Comparison of ENCODE assay signal across 17 cellular contexts in the genomic region with DNA sequence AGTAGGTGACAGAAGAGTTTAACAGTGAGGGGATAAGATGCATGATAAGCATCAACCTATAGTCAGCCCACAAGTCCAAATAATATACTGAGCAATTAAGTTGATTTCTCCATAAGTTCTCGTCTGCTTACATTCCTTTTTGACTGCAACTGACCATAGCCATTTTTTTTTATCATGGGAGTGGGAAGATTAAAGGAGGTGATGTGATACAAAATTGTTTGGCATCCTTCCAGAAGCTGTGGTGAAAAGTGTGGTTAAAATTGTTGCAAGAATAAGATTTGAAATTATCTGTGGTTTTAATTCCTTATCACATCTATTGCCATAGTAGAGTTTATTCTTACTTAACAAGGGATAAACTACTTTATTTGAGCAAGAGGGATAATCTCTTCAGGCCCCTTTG. TPM values are rescaled to one million over a fixed set of nuclear protein-coding genes. Genes with fewer than 3 reads are reported as not detected.
A peak's percentile ranks its signal among the peaks of the same experiment; 100 is the strongest.
DNase-seq lines count a peak whose midpoint lies in the region; ATAC-seq and TF ChIP-seq lines count a peak whose summit lies in the region.
"Had no signal": no experiment of that assay in that cellular context is flagged by ENCODE, and none has a peak within 500 bp of the region (broad histone marks: within the 10 kb centered on the region; RNA-seq: fewer than 3 reads in every experiment).

No MANE protein-coding gene starts in this region.

- DNase-seq in EH (ENCODE audit: low read depth) (peak; percentile 16), brain microvascular endothelial cell (peak; percentile 57), progenitor cell of endocrine pancreas (ENCODE audit: low spot score, unreplicated experiment) (no peak)
- peak; percentile 14 for DNase-seq in Jurkat, Clone E6-1 (ENCODE audit: low read depth, low spot score)
- DNase-seq in activated naive CD4-positive, alpha-beta T cell (lab: John Stamatoyannopoulos, UW), result no peak
- DNase-seq: activated CD4-positive, alpha-beta T cell treated with anti-CD3 and anti-CD28 coated beads for 4 hours; activated naive CD4-positive, alpha-beta T cell treated with anti-CD3 and anti-CD28 coated beads, Interleukin-2, amount 50 U/mL, for 16 hours; effector CD8-positive, alpha-beta T cell; foreskin keratinocyte; left ventricle myocardium superior; NCI-H1105; SHP77 treated with DMSO at 0.1 percent for 48 hours; stimulated activated CD4-positive, alpha-beta T cell treated with anti-CD3 and anti-CD28 coated beads, Interleukin-15, amount 100 ng/mL, for 24 hours; substantia nigra had no signal

- H3K27me3 Mint-ChIP-seq in progenitor cell of endocrine pancreas, result no peaks in the 10 kb centered on the region
- no peaks in the 10 kb centered on the region for H3K27me3 Mint-ChIP-seq in stimulated activated memory B cell treated with anti-CD40 and anti-IgM and Interleukin-4, amounts not matched to agents 10 μg/mL and 1 μg/mL and 100 μg/mL, for 72 hours

- peaks cover 3% of the 10 kb centered on the region for H3K36me3 Mint-ChIP-seq in progenitor cell of endocrine pancreas (ENCODE audit: insufficient read depth)
- H3K36me3 Mint-ChIP-seq in stimulated activated memory B cell treated with anti-CD40 and anti-IgM and Interleukin-4, amounts not matched to agents 10 μg/mL and 1 μg/mL and 100 μg/mL, for 72 hours, result peaks cover 12% of the 10 kb centered on the region

- H3K4me3 Mint-ChIP-seq in progenitor cell of endocrine pancreas (ENCODE audit: low read depth), result no peak overlapping the region
- no peak overlapping the region for H3K4me3 Mint-ChIP-seq in stimulated activated memory B cell treated with anti-CD40 and anti-IgM and Interleukin-4, amounts not matched to agents 10 μg/mL and 1 μg/mL and 100 μg/mL, for 72 hours
- H3K4me3 Mint-ChIP-seq: CD14-positive monocyte had no signal

- TF ChIP-seq CTCF in brain microvascular endothelial cell (IDR thresholded peaks at IDR 0.05; ENCODE audit: low read depth, low read length, missing control alignments) (no peak), progenitor cell of endocrine pancreas (IDR thresholded peaks at IDR 0.05; ENCODE audit: unreplicated experiment) (no peak)

- no peak overlapping the region for H3K27ac ChIP-seq in brain microvascular endothelial cell
- H3K27ac ChIP-seq: foreskin keratinocyte had no signal

- in situ Hi-C loops in brain microvascular endothelial cell (cut with HindIII; ENCODE audit: low pct_ligation_motif_present, low sequenced_read_pairs), result no loop called here

- peak overlapping the region; percentile 78 for H3K27ac Mint-ChIP-seq in progenitor cell of endocrine pancreas
- H3K27ac Mint-ChIP-seq in stimulated activated memory B cell treated with anti-CD40 and anti-IgM and Interleukin-4, amounts not matched to agents 10 μg/mL and 1 μg/mL and 100 μg/mL, for 72 hours, result no peak overlapping the region

- ATAC-seq in GM21825 (IDR thresholded peaks at IDR 0.05; ENCODE audit: unreplicated experiment), result no peak
- ATAC-seq in stimulated activated memory B cell treated with anti-CD40 and anti-IgM and Interleukin-4, amounts not matched to agents 10 μg/mL and 1 μg/mL and 100 μg/mL, for 72 hours, result no peak
- ATAC-seq: foreskin keratinocyte, left ventricle myocardium superior had no signal

- no peak overlapping the region for H3K4me3 ChIP-seq in Jurkat, Clone E6-1 (ENCODE audit: low read length)
- no peak overlapping the region for H3K4me3 ChIP-seq in brain microvascular endothelial cell (ENCODE audit: low read depth, low read length)

- no peaks in the 10 kb centered on the region for H3K36me3 ChIP-seq in brain microvascular endothelial cell (replicated peaks)

- H3K27me3 ChIP-seq in brain microvascular endothelial cell (replicated peaks), result no peaks in the 10 kb centered on the region
- H3K27me3 ChIP-seq: foreskin keratinocyte had no signal

- H3K4me1 Mint-ChIP-seq in progenitor cell of endocrine pancreas (ENCODE audit: low read depth), result peaks cover 34% of the 10 kb centered on the region
- H3K4me1 Mint-ChIP-seq in stimulated activated memory B cell treated with anti-CD40 and anti-IgM and Interleukin-4, amounts not matched to agents 10 μg/mL and 1 μg/mL and 100 μg/mL, for 72 hours, result peaks cover 17% of the 10 kb centered on the region

- no peaks in the 10 kb centered on the region for H3K9me3 Mint-ChIP-seq in progenitor cell of endocrine pancreas (ENCODE audit: low read depth)
- no peaks in the 10 kb centered on the region for H3K9me3 Mint-ChIP-seq in stimulated activated memory B cell treated with anti-CD40 and anti-IgM and Interleukin-4, amounts not matched to agents 10 μg/mL and 1 μg/mL and 100 μg/mL, for 72 hours
- H3K9me3 Mint-ChIP-seq: CD14-positive monocyte had no signal

RNA-seq across cellular contexts. Expression of a gene that starts 50.6 kb away (rescaled TPM):
- 10.5 TPM for polyA plus RNA-seq in Jurkat, Clone E6-1 (2012; ENCODE audit: insufficient read depth, insufficient read length)
- 13.4 and 14.3 TPM in 2 replicates for total RNA-seq in progenitor cell of endocrine pancreas

RNA-seq across cellular contexts. Expression of a gene that starts 51.1 kb away (rescaled TPM):
- 12.0 TPM for polyA plus RNA-seq in Jurkat, Clone E6-1 (2012; ENCODE audit: insufficient read depth, insufficient read length)
- 55.4 and 57.3 TPM in 2 replicates for total RNA-seq in progenitor cell of endocrine pancreas

Comparison
In these comparisons a context has a peak if more than half of its experiments do, and no peak if none do; other contexts are left out.
1. DNase-seq: peak in EH (single experiment), Jurkat, Clone E6-1 (single experiment) and brain microvascular endothelial cell (single experiment); none in progenitor cell of endocrine pancreas (single experiment) and activated naive CD4-positive, alpha-beta T cell (0 of 4).